ENCODE assay signal across 9 cellular contexts in the genomic region with DNA sequence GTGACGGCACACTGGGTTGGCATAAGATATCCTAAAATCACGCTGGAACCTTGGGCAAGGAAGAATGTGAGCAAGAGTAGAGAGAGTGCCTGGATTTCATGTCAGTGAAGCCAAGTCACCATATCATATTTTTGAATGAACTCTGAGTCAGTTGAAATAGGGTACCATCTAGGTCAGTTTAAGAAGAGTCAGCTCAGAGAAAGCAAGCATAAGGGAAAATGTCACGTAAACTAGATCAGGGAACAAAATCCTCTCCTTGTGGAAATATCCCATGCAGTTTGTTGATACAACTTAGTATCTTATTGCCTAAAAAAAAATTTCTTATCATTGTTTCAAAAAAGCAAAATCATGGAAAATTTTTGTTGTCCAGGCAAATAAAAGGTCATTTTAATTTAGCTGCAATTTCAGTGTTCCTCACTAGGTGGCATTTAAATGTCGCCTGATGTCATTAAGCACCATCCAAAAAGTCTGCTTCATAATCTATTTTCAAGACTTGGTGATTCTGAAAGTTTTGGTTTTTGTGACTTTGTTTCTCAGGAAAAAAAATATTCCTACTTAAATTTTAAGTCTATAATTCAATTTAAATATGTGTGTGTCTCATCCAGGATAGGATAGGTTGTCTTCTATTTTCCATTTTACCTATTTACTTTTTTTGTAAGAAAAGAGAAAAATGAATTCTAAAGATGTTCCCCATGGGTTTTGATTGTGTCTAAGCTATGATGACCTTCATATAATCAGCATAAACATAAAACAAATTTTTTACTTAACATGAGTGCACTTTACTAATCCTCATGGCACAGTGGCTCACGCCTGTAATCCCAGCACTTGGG. TPM values are rescaled to one million over a fixed set of nuclear protein-coding genes. Genes with fewer than 3 reads are reported as not detected.
DNase-seq lines count a peak whose midpoint lies in the region; ATAC-seq and TF ChIP-seq lines count a peak whose summit lies in the region.
"Had no signal": no experiment of that assay in that cellular context is flagged by ENCODE, and none has a peak within 500 bp of the region (broad histone marks: within the 10 kb centered on the region; RNA-seq: fewer than 3 reads in every experiment).

No MANE protein-coding gene starts in this region.

- WGBS in endodermal cell (ENCODE audit: insufficient coverage in 1 of 2, insufficient read length in 1 of 2), 2 experiments, result 81 to 85% methylated on average over 4 to 5 of the region's 5 CpGs

- H3K9me3 Mint-ChIP-seq in endodermal cell (peaks cover 9% of the 10 kb centered on the region), nephron (peaks cover 17% of the 10 kb centered on the region)
- H3K9me3 Mint-ChIP-seq in stimulated activated effector memory CD8-positive, alpha-beta T cell treated with anti-CD3 and anti-CD28 coated beads, Interleukin-12 subunit alpha, Interleukin-12 subunit beta, amount 100 ng/mL, for 72 hours, result peaks cover 7% of the 10 kb centered on the region

- peaks cover 3% of the 10 kb centered on the region for H3K27me3 Mint-ChIP-seq in endodermal cell (ENCODE audit: insufficient read depth)
- H3K27me3 Mint-ChIP-seq in nephron (ENCODE audit: low read depth), result no peaks in the 10 kb centered on the region
- H3K27me3 Mint-ChIP-seq: CD8-positive, alpha-beta memory T cell had no signal

- peaks cover 3% of the 10 kb centered on the region for H3K4me1 Mint-ChIP-seq in endodermal cell
- no peaks in the 10 kb centered on the region for H3K4me1 Mint-ChIP-seq in nephron
- H3K4me1 Mint-ChIP-seq in stimulated activated effector memory CD8-positive, alpha-beta T cell treated with anti-CD3 and anti-CD28 coated beads, Interleukin-12 subunit alpha, Interleukin-12 subunit beta, amount 100 ng/mL, for 72 hours, result peaks cover 4% of the 10 kb centered on the region

- DNase-seq in DMS79 treated with DMSO at 0.1 percent for 48 hours (lab: John Stamatoyannopoulos, UW) (peak; percentile 19), DMS79 (lab: John Stamatoyannopoulos, UW) (no peak), RPMI7951 (ENCODE audit: low read depth) (peak; percentile 51), endodermal cell (no peak)
- no peak for DNase-seq in stimulated activated effector memory CD8-positive, alpha-beta T cell treated with anti-CD3 and anti-CD28 coated beads, Interleukin-12 subunit alpha, Interleukin-12 subunit beta, amount 100 ng/mL, for 72 hours (ENCODE audit: low spot score in 2 of 2)

- no peaks in the 10 kb centered on the region for H3K4me1 ChIP-seq in endodermal cell (ENCODE audit: control insufficient read depth, insufficient read depth, low read length)

- H3K4me3 Mint-ChIP-seq in endodermal cell (no peak overlapping the region), nephron (no peak overlapping the region)
- H3K4me3 Mint-ChIP-seq in stimulated activated effector memory CD8-positive, alpha-beta T cell treated with anti-CD3 and anti-CD28 coated beads, Interleukin-12 subunit alpha, Interleukin-12 subunit beta, amount 100 ng/mL, for 72 hours, result no peak overlapping the region
- H3K4me3 Mint-ChIP-seq: CD8-positive, alpha-beta memory T cell had no signal

- no peak overlapping the region for H3K4me3 ChIP-seq in endodermal cell (ENCODE audit: low read length)

- H3K27ac ChIP-seq in endodermal cell (ENCODE audit: low read depth, low read length), result no peak overlapping the region

- no peaks in the 10 kb centered on the region for H3K36me3 ChIP-seq in endodermal cell (ENCODE audit: control insufficient read depth, insufficient read depth, low read length)

- TF ChIP-seq CTCF in endodermal cell (conservative IDR thresholded peaks at IDR 0.05) (peak; percentile 75), nephron (IDR thresholded peaks at IDR 0.05; ENCODE audit: unreplicated experiment in 3 of 3) (peak; percentile 57 to 71 (median 58))

- ATAC-seq in HG03378 (IDR thresholded peaks at IDR 0.05; ENCODE audit: unreplicated experiment), result peak; percentile 64
- no peak for ATAC-seq in stimulated activated effector memory CD8-positive, alpha-beta T cell treated with anti-CD3 and anti-CD28 coated beads, Interleukin-12 subunit alpha, Interleukin-12 subunit beta, amount 100 ng/mL, for 72 hours
- no peak for ATAC-seq in HG03097 (IDR thresholded peaks at IDR 0.05; ENCODE audit: low FRiP score, unreplicated experiment)

- no peaks in the 10 kb centered on the region for H3K27me3 ChIP-seq in endodermal cell (ENCODE audit: control insufficient read depth, insufficient read depth, low read length, poor library complexity, severe bottlenecking)

- no peak overlapping the region for H3K9ac ChIP-seq in endodermal cell (ENCODE audit: extremely low read depth, low read length, poor library complexity, severe bottlenecking)

- H3K9me3 ChIP-seq in endodermal cell (ENCODE audit: control insufficient read depth, low read length), result no peaks in the 10 kb centered on the region

- H3K27ac Mint-ChIP-seq in endodermal cell, result no peak overlapping the region
- no peak overlapping the region for H3K27ac Mint-ChIP-seq in nephron
- no peak overlapping the region for H3K27ac Mint-ChIP-seq in stimulated activated effector memory CD8-positive, alpha-beta T cell treated with anti-CD3 and anti-CD28 coated beads, Interleukin-12 subunit alpha, Interleukin-12 subunit beta, amount 100 ng/mL, for 72 hours

- no peaks in the 10 kb centered on the region for H3K36me3 Mint-ChIP-seq in endodermal cell (ENCODE audit: low read depth)
- H3K36me3 Mint-ChIP-seq in nephron (ENCODE audit: low read depth), result no peaks in the 10 kb centered on the region
- H3K36me3 Mint-ChIP-seq in stimulated activated effector memory CD8-positive, alpha-beta T cell treated with anti-CD3 and anti-CD28 coated beads, Interleukin-12 subunit alpha, Interleukin-12 subunit beta, amount 100 ng/mL, for 72 hours, result no peaks in the 10 kb centered on the region

RNA-seq across cellular contexts. Expression of gene RSAD2, which starts 19.6 kb away (rescaled TPM):
- total RNA-seq in RPMI7951 (2014; rRNA removed; shearing (Covaris generic)), result 1.3 and 3.6 TPM in 2 replicates
- total RNA-seq in endodermal cell, result under 1 TPM; 0.35 to 0.75 TPM
- not detected for polyA plus RNA-seq in endodermal cell (2013, experiment 1 of 2)
- polyA plus RNA-seq in endodermal cell (2013, experiment 2 of 2), result not detected

RNA-seq across cellular contexts. Expression of gene RNF144A, which starts 20.1 kb away (rescaled TPM):
- 9.5 and 12.4 TPM in 2 replicates for total RNA-seq in RPMI7951 (2014; rRNA removed; shearing (Covaris generic))
- 10 to 100 TPM; 12.4 to 26.0 TPM for total RNA-seq in endodermal cell
- 31.7 TPM for polyA plus RNA-seq in endodermal cell (2013, experiment 1 of 2)
- polyA plus RNA-seq in endodermal cell (2013, experiment 2 of 2), result 25.7 TPM

RNA-seq across cellular contexts. Expression of gene CMPK2, which starts 31.4 kb away (rescaled TPM):
- 3.7 and 4.4 TPM in 2 replicates for total RNA-seq in RPMI7951 (2014; rRNA removed; shearing (Covaris generic))
- 1 to 10 TPM; 2.1 to 3.8 TPM for total RNA-seq in endodermal cell
- polyA plus RNA-seq in endodermal cell (2013, experiment 1 of 2), result 1.4 TPM
- 1.5 TPM for polyA plus RNA-seq in endodermal cell (2013, experiment 2 of 2)

Comparison
In these comparisons a context has a peak if more than half of its experiments do, and no peak if none do; other contexts are left out.
1. DNase-seq: peak in DMS79 treated with DMSO at 0.1 percent for 48 hours (single experiment) and RPMI7951 (single experiment); none in DMS79 (single experiment), endodermal cell (single experiment) and stimulated activated effector memory CD8-positive, alpha-beta T cell treated with anti-CD3 and anti-CD28 coated beads, Interleukin-12 subunit alpha, Interleukin-12 subunit beta, amount 100 ng/mL, for 72 hours (0 of 2).